Comparison of ENCODE assay signal across 12 cellular contexts in genomic region chr11:126109941-126110731, GRCh38. TPM values are rescaled to one million over a fixed set of nuclear protein-coding genes. Genes with fewer than 3 reads are reported as not detected.
DNase-seq lines count a peak whose midpoint lies in the region; ATAC-seq, FAIRE-seq and TF ChIP-seq lines count a peak whose summit lies in the region.
"Had no signal": no experiment of that assay in that cellular context is flagged by ENCODE, and none has a peak within 500 bp of the region (broad histone marks: within the 10 kb centered on the region; RNA-seq: fewer than 3 reads in every experiment).

No MANE protein-coding gene starts in this region.

- H4K20me1 ChIP-seq in GM12878 (ENCODE audit: control insufficient read depth, insufficient read depth) (no peaks in the 10 kb centered on the region), osteoblast (ENCODE audit: insufficient read depth, low read length) (no peaks in the 10 kb centered on the region)

- in situ Hi-C loops in GM12878 (cut with MboI), result no loop called here

- no peak for TF ChIP-seq EP300 in GM12878 (IDR thresholded peaks at IDR 0.05; ENCODE audit: borderline replicate concordance in 1 of 2, control insufficient read depth in 1 of 2, low read depth in 2 of 2, low read length in 2 of 2)

- no peak overlapping the region for H3K9ac ChIP-seq in GM12878 (ENCODE audit: control insufficient read depth, insufficient read depth, low read length)

- H3K27ac ChIP-seq in GM12878 (ENCODE audit: control insufficient read depth, insufficient read depth) (no peak overlapping the region), osteoblast (ENCODE audit: low read depth, low read length) (peak overlapping the region; percentile 75)
- H3K27ac ChIP-seq: pancreas had no signal

- H3K79me2 ChIP-seq in GM12878 (ENCODE audit: control insufficient read depth, insufficient read depth, low read length) (no peaks in the 10 kb centered on the region), osteoblast (ENCODE audit: insufficient read depth, low read length) (no peaks in the 10 kb centered on the region)

- TF ChIP-seq CTCF in GM12878 (IDR thresholded peaks at IDR 0.05 in 2 of 3, conservative IDR thresholded peaks at IDR 0.05 in 1 of 3; ENCODE audit: control insufficient read depth in 2 of 3, extremely low read depth in 1 of 3, insufficient read depth in 1 of 3, low read depth in 3 of 3, low read length in 3 of 3) (no peak), osteoblast (IDR thresholded peaks at IDR 0.05; ENCODE audit: extremely low read depth, low read depth, low read length) (no peak)

- no peaks in the 10 kb centered on the region for H3K36me3 ChIP-seq in GM12878 (ENCODE audit: control insufficient read depth in 2 of 2, insufficient read depth in 2 of 2, low read length in 1 of 2)
- no peaks in the 10 kb centered on the region for H3K36me3 ChIP-seq in osteoblast (ENCODE audit: insufficient read depth, low read length)
- H3K36me3 ChIP-seq: pancreas had no signal

- H3K27me3 ChIP-seq in GM12878 (replicated peaks in 1 of 2; ENCODE audit: control insufficient read depth in 2 of 2, insufficient read depth in 2 of 2, low read length in 1 of 2) (no peaks in the 10 kb centered on the region; a peak in 1 of 4 replicates), osteoblast (ENCODE audit: insufficient read depth, low read length) (no peaks in the 10 kb centered on the region)
- H3K27me3 ChIP-seq: pancreas had no signal

- H2AFZ ChIP-seq in GM12878 (ENCODE audit: control insufficient read depth, low read depth, low read length), result no peak overlapping the region
- peak overlapping the region; percentile 86 for H2AFZ ChIP-seq in osteoblast (ENCODE audit: low read length)

- intact Hi-C loops in GM12878 (cut with micrococcal nuclease; ENCODE audit: unreplicated experiment), result no loop called here

- FAIRE-seq in GM12878 (lab: Jason Lieb, UNC), result no peak
- FAIRE-seq: pancreas had no signal

- SMC1A ChIA-PET in GM12878 (lab: Charles Lee; ENCODE audit: uncharacterized antibody, unreplicated experiment), result no interaction called here

- no peak overlapping the region for H3K4me2 ChIP-seq in GM12878 (ENCODE audit: control insufficient read depth, insufficient read depth)
- peak overlapping the region; percentile 41 for H3K4me2 ChIP-seq in osteoblast (ENCODE audit: insufficient read depth, low read length)

- WGBS in GM12878 (ENCODE audit: insufficient coverage, insufficient replicate concordance, low lambda C conversion rate, missing lambda C conversion rate), result 13% methylated on average over 10 of the region's 10 CpGs

- peak; percentile 58 for ATAC-seq in HG02885 (IDR thresholded peaks at IDR 0.05; ENCODE audit: poor library complexity, unreplicated experiment)
- peak; percentile 76 for ATAC-seq in GM12878
- no peak for ATAC-seq in GM19324 (IDR thresholded peaks at IDR 0.05; ENCODE audit: low FRiP score, unreplicated experiment)
- ATAC-seq in GM19463 (IDR thresholded peaks at IDR 0.05; ENCODE audit: unreplicated experiment), result no peak
- ATAC-seq: left colon, pancreas had no signal

- H3K9me3 ChIP-seq in GM12878 (replicated peaks; ENCODE audit: control insufficient read depth, insufficient read depth, low read length) (no peaks in the 10 kb centered on the region), osteoblast (ENCODE audit: low read depth, low read length) (no peaks in the 10 kb centered on the region)
- H3K9me3 ChIP-seq: Caco-2, pancreas had no signal

- peaks cover 5% of the 10 kb centered on the region for H3K4me1 ChIP-seq in GM12878 (ENCODE audit: control insufficient read depth, insufficient read depth, low read length)
- H3K4me1 ChIP-seq in osteoblast (ENCODE audit: insufficient read depth, low read length), result peaks cover 40% of the 10 kb centered on the region
- H3K4me1 ChIP-seq: Caco-2 had no signal

- RAD21 ChIA-PET in GM12878 (lab: Charles Lee; ENCODE audit: unreplicated experiment), result interaction anchor here (0.5 kb wide), 1 partner anchor 21 kb away, joined by 4 read pairs; no protein-coding TSS in a partner anchor

- CTCF ChIA-PET in GM12878 (lab: Yijun Ruan, JAX), result interaction anchor here (1.2 kb wide), 1 partner anchor 371 kb away, joined by 3 read pairs; no protein-coding TSS in a partner anchor

- no peak for TF ChIP-seq RAD21 in GM12878 (IDR thresholded peaks at IDR 0.05; ENCODE audit: insufficient read depth, low read depth, low read length)

- no peak for TF ChIP-seq POLR2A in GM12878 (IDR thresholded peaks at IDR 0.05; ENCODE audit: low read depth, low read length)

- no peak overlapping the region for H3K4me3 ChIP-seq in GM12878
- H3K4me3 ChIP-seq in osteoblast (ENCODE audit: insufficient read depth, low read length), result peak overlapping the region; percentile 13
- H3K4me3 ChIP-seq: pancreas had no signal

- no TSS peak for BruUV-seq in GM12878 (replicated peaks; lab: Mats Ljungman, UMichigan)

- POLR2A ChIA-PET in GM12878 (lab: Charles Lee), result no interaction called here

- DNase-seq in EL (peak; percentile 70), GM12878 (ENCODE audit: low read depth, low spot score) (no peak), osteoblast (ENCODE audit: insufficient read length, low spot score, missing footprints) (peak; percentile 94), NCI-H345 (lab: John Stamatoyannopoulos, UW) (no peak)
- DNase-seq in effector CD4-positive, alpha-beta T cell, result no peak
- DNase-seq: activated CD4-positive, alpha-beta T cell treated with anti-CD3 and anti-CD28 coated beads for 4 hours; Caco-2; left colon; pancreas had no signal

TF ChIP-seq in GM12878, 131 proteins besides CTCF, POLR2A, EP300 and RAD21:
- TF ChIP-seq ZNF207 (IDR thresholded peaks at IDR 0.05; ENCODE audit: borderline replicate concordance) (no peak), IRF4 (IDR thresholded peaks at IDR 0.05; ENCODE audit: low read depth, low read length) (no peak), ESRRA (IDR thresholded peaks at IDR 0.05; ENCODE audit: low read length) (no peak), ATF2 (IDR thresholded peaks at IDR 0.05; ENCODE audit: low read length) (no peak)
TF ChIP-seq in GM12878: peak in this region for 0.

RNA-seq across cellular contexts. Expression of gene CDON, which starts 47.5 kb away (rescaled TPM):
- 13.1 and 16.6 TPM in 2 replicates for total RNA-seq in GM12878 (2013; cell fraction: nucleolus; rRNA removed)
- total RNA-seq in GM12878 (2014; rRNA removed) (0.23 and 0.38 TPM in 2 replicates), GM12878 (2014; rRNA removed; fragmentation: Illumina TruSeq; extraction: Trizol) (0.28 and 0.45 TPM in 2 replicates), GM12878 (2021) (0.21 and 0.46 TPM in 2 replicates), osteoblast (12.3 and 15.3 TPM in 2 replicates)
- polyA plus RNA-seq in GM12878 (2011; ENCODE audit: low read depth), result 0.54 TPM
- polyA plus RNA-seq in GM12878 (2011; rRNA removed) (3.2 and 4.2 TPM in 2 replicates), GM12878 (2014; fragmentation: Illumina TruSeq; extraction: Trizol) (0.40 and 0.79 TPM in 2 replicates), GM12878 (2014; fragmentation: Nextera tagmentation; extraction: Ambion mirVana) (under 1 TPM; 0.07 to 0.21 TPM), GM12878 (2014; rRNA removed) (0.27 and 0.31 TPM in 2 replicates), GM12878 (2016; fragmentation: Nextera tagmentation; extraction: Ambion mirVana) (under 1 TPM; 0.32 to 0.83 TPM)
- polyA plus RNA-seq in GM12878 (2011; cell fraction: cytosol; rRNA removed), result 2.7 and 3.9 TPM in 2 replicates
- polyA plus RNA-seq in GM12878 (2011; cell fraction: nucleus; rRNA removed), result 5.4 and 6.3 TPM in 2 replicates
- 0.23 and 0.87 TPM in 2 replicates for polyA plus RNA-seq in GM12878 (2012)
- polyA minus RNA-seq in GM12878 (2011; rRNA and poly(A)+ RNA removed), result 11.7 and 14.4 TPM in 2 replicates
- polyA minus RNA-seq in GM12878 (2011; cell fraction: cytosol; rRNA and poly(A)+ RNA removed), result 2.8 and 4.3 TPM in 2 replicates
- 6.9 and 11.3 TPM in 2 replicates for polyA minus RNA-seq in GM12878 (2011; cell fraction: nucleus; rRNA and poly(A)+ RNA removed)

Comparison
In these comparisons a context has a peak if more than half of its experiments do, and no peak if none do; other contexts are left out.
1. DNase-seq: peak in EL (single experiment) and osteoblast (single experiment); none in GM12878 (single experiment), NCI-H345 (single experiment) and effector CD4-positive, alpha-beta T cell (single experiment).
2. ATAC-seq: peak in HG02885 (single experiment) and GM12878 (single experiment); none in GM19324 (single experiment) and GM19463 (single experiment).